ENCODE assay signal across 10 cellular contexts in the genomic region with DNA sequence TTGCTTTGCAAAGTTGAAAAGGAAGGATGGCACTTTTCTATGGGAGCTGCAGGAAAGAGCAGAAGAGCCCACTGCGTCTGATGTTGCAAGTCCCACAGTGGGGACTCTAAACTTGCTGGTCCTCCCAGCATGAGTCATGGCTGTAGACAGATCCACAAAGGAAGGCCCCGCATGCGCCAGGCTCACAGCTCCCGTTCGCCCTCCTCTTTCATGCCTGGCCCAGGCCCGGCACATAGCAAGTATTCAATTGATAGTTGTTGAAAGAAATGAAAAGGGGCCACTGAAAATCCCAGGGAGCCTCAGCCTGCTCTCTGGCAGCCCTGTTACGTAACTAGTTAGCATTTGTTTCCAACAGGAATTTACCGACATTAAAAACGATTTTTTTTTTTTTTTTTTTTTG. TPM values are rescaled to one million over a fixed set of nuclear protein-coding genes. Genes with fewer than 3 reads are reported as not detected.
DNase-seq lines count a peak whose midpoint lies in the region; ATAC-seq and TF ChIP-seq lines count a peak whose summit lies in the region.
"Had no signal": no experiment of that assay in that cellular context is flagged by ENCODE, and none has a peak within 500 bp of the region (broad histone marks: within the 10 kb centered on the region; RNA-seq: fewer than 3 reads in every experiment).

No MANE protein-coding gene starts in this region.

- TF ChIP-seq POLR2A in erythroblast (IDR thresholded peaks at IDR 0.05; ENCODE audit: low read length), result no peak

- CTCF ChIA-PET in A673 (lab: Charles Lee), result interaction anchor here (0.7 kb wide), 1 partner anchor 1022 kb away, joined by 5 read pairs; no protein-coding TSS in a partner anchor
- CTCF ChIA-PET in activated naive CD4-positive, alpha-beta T cell treated with anti-CD3 and anti-CD28 coated beads for 36 hours (lab: Charles Lee), result no interaction called here

- peaks cover 14% of the 10 kb centered on the region for H3K4me1 Mint-ChIP-seq in activated naive CD4-positive, alpha-beta T cell treated with anti-CD3 and anti-CD28 coated beads for 36 hours (ENCODE audit: low read depth)

- no peaks in the 10 kb centered on the region for H3K9me3 Mint-ChIP-seq in activated naive CD4-positive, alpha-beta T cell treated with anti-CD3 and anti-CD28 coated beads for 36 hours

- no peaks in the 10 kb centered on the region for H3K27me3 Mint-ChIP-seq in activated naive CD4-positive, alpha-beta T cell treated with anti-CD3 and anti-CD28 coated beads for 36 hours (ENCODE audit: low read depth)

- H3K4me1 ChIP-seq in A673 (ENCODE audit: insufficient read depth, low read length, poor library complexity, severe bottlenecking), result peaks cover 15% of the 10 kb centered on the region

- no peak for ATAC-seq in HG02981 (IDR thresholded peaks at IDR 0.05; ENCODE audit: unreplicated experiment)

- no peaks in the 10 kb centered on the region for H3K9me3 ChIP-seq in A673 (ENCODE audit: low read depth, low read length, poor library complexity, severe bottlenecking)
- H3K9me3 ChIP-seq: thoracic aorta had no signal

- POLR2A ChIA-PET in A673 (lab: Charles Lee; ENCODE audit: low non-redundant PET), result interaction anchor here (0.5 kb wide), 1 partner anchor 684 kb away, joined by 5 read pairs; no protein-coding TSS in a partner anchor

- H3K27ac ChIP-seq in A673 (ENCODE audit: low read depth, low read length, poor library complexity, severe bottlenecking), result peak overlapping the region; percentile 42

- no peak overlapping the region for H3K4me3 Mint-ChIP-seq in activated naive CD4-positive, alpha-beta T cell treated with anti-CD3 and anti-CD28 coated beads for 36 hours

- no TSS peak for BruUV-seq in A673 (replicated peaks; lab: Mats Ljungman, UMichigan)

- DNase-seq in A673 (ENCODE audit: low spot score) (peak; percentile 93), NCI-H460 (ENCODE audit: extremely low read depth, low read depth) (peak; percentile 37), erythroblast (lab: John Stamatoyannopoulos, UW) (peak; percentile 20 to 47), myocyte (ENCODE audit: low read depth) (peak; percentile 52), NCI-H146 (lab: John Stamatoyannopoulos, UW) (no peak)
- DNase-seq in stimulated activated CD4-positive, alpha-beta T cell treated with anti-CD3 and anti-CD28 coated beads, Interleukin-4, amount 100 ng/mL, for 1 hour, result no peak
- no peak for DNase-seq in activated naive CD4-positive, alpha-beta T cell treated with anti-CD3 and anti-CD28 coated beads for 36 hours
- DNase-seq: mammary epithelial cell had no signal

- no peaks in the 10 kb centered on the region for H3K36me3 ChIP-seq in A673 (ENCODE audit: insufficient read depth, low read length, poor library complexity, severe bottlenecking)

- H3K27me3 ChIP-seq in A673 (replicated peaks; ENCODE audit: insufficient read depth, low read depth, low read length, poor library complexity), result no peaks in the 10 kb centered on the region

- H3K36me3 Mint-ChIP-seq in activated naive CD4-positive, alpha-beta T cell treated with anti-CD3 and anti-CD28 coated beads for 36 hours (ENCODE audit: low read depth), result peaks cover 10% of the 10 kb centered on the region

- intact Hi-C loops in A673 (cut with micrococcal nuclease; ENCODE audit: unreplicated experiment), result no loop called here
- intact Hi-C loops in activated naive CD4-positive, alpha-beta T cell treated with anti-CD3 and anti-CD28 coated beads for 36 hours (cut with micrococcal nuclease), result no loop called here

- no peak overlapping the region for H3K4me3 ChIP-seq in A673 (ENCODE audit: low read depth, low read length, poor library complexity, severe bottlenecking)
- H3K4me3 ChIP-seq: thoracic aorta had no signal

- no peak for TF ChIP-seq CTCF in A673 (conservative IDR thresholded peaks at IDR 0.05; ENCODE audit: low read depth, low read length)

- no peak overlapping the region for H3K27ac Mint-ChIP-seq in activated naive CD4-positive, alpha-beta T cell treated with anti-CD3 and anti-CD28 coated beads for 36 hours

RNA-seq across cellular contexts. Expression of gene AP1B1, which starts 18.9 kb away (rescaled TPM):
- 68.1 and 75.2 TPM in 2 replicates for total RNA-seq in A673 (2021)
- 28.6 TPM in 2 replicates for total RNA-seq in NCI-H460 (2014; rRNA removed; shearing (Covaris generic))
- polyA plus RNA-seq in NCI-H460 (2014; cell fraction: nucleus; rRNA removed), result 29.5 and 58.6 TPM in 2 replicates
- 39.9 and 43.3 TPM in 2 replicates for total RNA-seq in myocyte
- 39.9 TPM for polyA plus RNA-seq in myocyte (2012)
- 10 to 100 TPM; 52.0 to 52.2 TPM for total RNA-seq in activated naive CD4-positive, alpha-beta T cell treated with anti-CD3 and anti-CD28 coated beads for 36 hours

RNA-seq across cellular contexts. Expression of gene RASL10A, which starts 54.0 kb away (rescaled TPM):
- total RNA-seq in A673 (2021) (0.68 TPM in 1 of 2 replicates, not detected in the other), myocyte (2.5 and 9.5 TPM in 2 replicates)
- not detected in 2 replicates for total RNA-seq in NCI-H460 (2014; rRNA removed; shearing (Covaris generic))
- 0.38 and 1.5 TPM in 2 replicates for polyA plus RNA-seq in NCI-H460 (2014; cell fraction: nucleus; rRNA removed)
- polyA plus RNA-seq in myocyte (2012), result 1.00 TPM
- total RNA-seq in activated naive CD4-positive, alpha-beta T cell treated with anti-CD3 and anti-CD28 coated beads for 36 hours, result not detected
- polyA plus RNA-seq: mammary epithelial cell had no signal

Comparison
In these comparisons a context has a peak if more than half of its experiments do, and no peak if none do; other contexts are left out.
1. DNase-seq: peak in A673 (single experiment), NCI-H460 (single experiment), erythroblast (2 of 2) and myocyte (single experiment); none in stimulated activated CD4-positive, alpha-beta T cell treated with anti-CD3 and anti-CD28 coated beads, Interleukin-4, amount 100 ng/mL, for 1 hour (single experiment), activated naive CD4-positive, alpha-beta T cell treated with anti-CD3 and anti-CD28 coated beads for 36 hours (single experiment) and NCI-H146 (single experiment).